7 cellular contexts compared by ENCODE assay signal in genomic region chr10:125348536-125348935, GRCh38.
"Had no signal": no experiment of that assay in that cellular context is flagged by ENCODE, and none has a peak within 500 bp of the region (broad histone marks: within the 10 kb centered on the region; RNA-seq: fewer than 3 reads in every experiment).

No MANE protein-coding gene starts in this region.

- DNase-seq: IMR-90, KBM-7, KG1 had no signal

- ATAC-seq: HepG2, K562 had no signal

- H3K4me1 Mint-ChIP-seq: IgD-negative memory B cell had no signal

- H3K27ac Mint-ChIP-seq: IgD-negative memory B cell had no signal

- H3K27ac ChIP-seq: HL-60 had no signal

- H3K4me3 Mint-ChIP-seq: IgD-negative memory B cell had no signal

- H3K4me3 ChIP-seq: K562 had no signal

- H3K36me3 Mint-ChIP-seq: IgD-negative memory B cell had no signal
